In the genomic region with DNA sequence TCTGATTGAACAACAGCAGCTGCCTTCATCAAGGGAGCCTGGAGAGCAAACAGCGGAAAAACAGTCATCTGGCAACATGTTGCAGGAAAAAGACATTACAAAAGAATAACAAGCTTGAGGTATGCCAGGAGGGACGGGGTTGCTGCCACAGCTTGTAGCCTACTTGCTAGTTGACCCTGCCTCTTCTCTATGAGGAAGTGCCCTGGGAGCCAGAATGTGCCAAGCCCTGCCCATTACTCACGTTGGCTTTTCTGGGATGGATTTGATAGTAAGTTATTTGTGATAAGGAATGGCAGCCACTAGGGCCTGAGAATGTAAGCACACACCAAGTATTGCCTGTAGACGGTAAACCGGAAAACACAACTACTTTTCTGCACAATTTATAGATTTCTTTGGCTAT, we compare ENCODE assay signal across 22 cellular contexts.
"Had no signal": no experiment of that assay in that cellular context is flagged by ENCODE, and none has a peak within 500 bp of the region (broad histone marks: within the 10 kb centered on the region; RNA-seq: fewer than 3 reads in every experiment).

No MANE protein-coding gene starts in this region.

- DNase-seq: activated CD4-positive, alpha-beta T cell treated with anti-CD3 and anti-CD28 coated beads, Interleukin-2, amount 10 ng/mL, durations not matched to agents 7 days and 5 days; activated CD4-positive, CD25-positive, alpha-beta regulatory T cell treated with anti-CD3 and anti-CD28 coated beads, Interleukin-2, amount 50 U/mL, for 72 hours; activated CD8-positive, alpha-beta memory T cell treated with anti-CD3 and anti-CD28 coated beads, Interleukin-2, amount 10 ng/mL, durations not matched to agents 7 days and 5 days; activated CD8-positive, alpha-beta T cell treated with anti-CD3 and anti-CD28 coated beads for 36 hours; activated gamma-delta T cell; activated naive CD4-positive, alpha-beta T cell treated with anti-CD3 and anti-CD28 coated beads, Interleukin-2, amount 50 U/mL, for 16 hours; activated naive CD8-positive, alpha-beta T cell treated with anti-CD3 and anti-CD28 coated beads, Interleukin-2, amount 50 U/mL, for 24 hours; activated T-cell treated with anti-CD3 and anti-CD28 coated beads for 4 hours; effector CD4-positive, alpha-beta T cell; foreskin melanocyte; left ventricle myocardium inferior; natural killer cell; psoas muscle; right cardiac atrium; stimulated activated CD4-positive, alpha-beta T cell treated with anti-CD3 and anti-CD28 coated beads, Interleukin-2, amount 100 ng/mL, for 24 hours; stomach; WERI-Rb-1 had no signal

- FAIRE-seq: endometrium, TTC549 had no signal

- H3K27me3 ChIP-seq: suprapubic skin, tibial nerve had no signal

- H3K27ac ChIP-seq: left ventricle myocardium inferior, psoas muscle, stomach, suprapubic skin, tibial nerve, WERI-Rb-1 had no signal

- H3K36me3 ChIP-seq: left ventricle myocardium inferior, stomach, suprapubic skin, tibial nerve, WERI-Rb-1 had no signal

- H3K9me3 ChIP-seq: left ventricle myocardium inferior, psoas muscle, stomach, suprapubic skin, tibial nerve had no signal

- H3K4me3 ChIP-seq: left ventricle myocardium inferior, psoas muscle, stomach, suprapubic skin, tibial nerve had no signal

- ATAC-seq: activated CD8-positive, alpha-beta memory T cell treated with anti-CD3 and anti-CD28 coated beads, Interleukin-2, amount 10 ng/mL, durations not matched to agents 7 days and 5 days; activated CD8-positive, alpha-beta T cell treated with anti-CD3 and anti-CD28 coated beads for 36 hours; activated naive CD8-positive, alpha-beta T cell treated with anti-CD3 and anti-CD28 coated beads, Interleukin-2, amount 50 U/mL, for 24 hours; natural killer cell; psoas muscle; right cardiac atrium; stimulated activated effector memory CD8-positive, alpha-beta T cell treated with anti-CD3 and anti-CD28 coated beads, Interleukin-12 subunit alpha, Interleukin-12 subunit beta, amount 100 ng/mL, for 72 hours had no signal

- H3K4me1 ChIP-seq: left ventricle myocardium inferior, psoas muscle, stomach, suprapubic skin had no signal
